In the genomic region with DNA sequence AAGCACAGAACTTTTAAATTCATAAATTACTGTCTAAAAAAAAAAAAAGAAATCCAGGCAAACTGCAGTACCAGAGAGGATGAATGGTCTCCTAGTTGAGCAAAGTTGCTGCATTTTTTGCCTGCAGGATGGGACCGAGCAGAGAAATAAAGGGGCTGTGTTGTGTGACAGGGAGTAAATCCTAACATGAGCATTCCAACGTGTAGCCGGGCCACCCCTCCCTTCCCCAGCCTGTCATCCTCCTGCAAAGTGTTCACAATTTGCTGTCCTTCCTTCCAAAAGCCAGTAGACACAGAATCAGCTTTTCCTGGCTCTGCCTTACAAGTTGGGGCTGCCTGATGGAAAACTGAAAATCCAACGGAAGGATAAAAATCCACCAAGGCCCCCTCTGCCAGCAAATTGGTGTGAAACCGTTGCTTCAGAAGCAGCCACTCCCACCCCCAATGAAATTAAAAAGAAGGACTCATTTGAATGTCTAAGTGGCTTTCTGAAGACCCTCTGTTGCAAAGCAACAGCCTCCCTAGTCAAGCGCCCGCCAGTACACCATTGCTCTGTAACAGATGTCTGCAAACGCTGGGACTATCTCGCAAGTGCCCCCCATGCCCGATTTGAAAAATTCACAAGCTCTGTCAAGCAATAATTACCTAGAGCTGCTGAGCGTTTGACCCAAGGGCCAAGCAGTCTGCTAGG, we compare ENCODE assay signal across 8 cellular contexts. TPM values are rescaled to one million over a fixed set of nuclear protein-coding genes. Genes with fewer than 3 reads are reported as not detected.
A peak's percentile ranks its signal among the peaks of the same experiment; 100 is the strongest.
DNase-seq lines count a peak whose midpoint lies in the region; ATAC-seq, FAIRE-seq and TF ChIP-seq lines count a peak whose summit lies in the region.

No MANE protein-coding gene starts in this region.

- peaks cover 8% of the 10 kb centered on the region for H3K4me1 Mint-ChIP-seq in Calu3 (ENCODE audit: low read depth, unreplicated experiment)
- peaks cover 12% of the 10 kb centered on the region for H3K4me1 Mint-ChIP-seq in osteocyte (ENCODE audit: unreplicated experiment)

- H3K27ac ChIP-seq in Peyer's patch = peak overlapping the region in 2 of 4 donors; percentile 42 to 50

- no peaks in the 10 kb centered on the region for H3K9me3 Mint-ChIP-seq in Calu3 (ENCODE audit: low read depth, unreplicated experiment)
- no peaks in the 10 kb centered on the region for H3K9me3 Mint-ChIP-seq in osteocyte (ENCODE audit: unreplicated experiment)

- H3K27ac Mint-ChIP-seq in Calu3 (ENCODE audit: unreplicated experiment) = no peak overlapping the region
- no peak overlapping the region for H3K27ac Mint-ChIP-seq in osteocyte (ENCODE audit: unreplicated experiment)

- H3K36me3 Mint-ChIP-seq in Calu3 (ENCODE audit: insufficient read depth, unreplicated experiment) (peaks cover 10% of the 10 kb centered on the region), osteocyte (ENCODE audit: unreplicated experiment) (no peaks in the 10 kb centered on the region)

- no peak for TF ChIP-seq CTCF in Calu3 (IDR thresholded peaks at IDR 0.05; ENCODE audit: unreplicated experiment)
- no peak for TF ChIP-seq CTCF in Peyer's patch (IDR thresholded peaks at IDR 0.05)
- no peak for TF ChIP-seq CTCF in osteocyte (IDR thresholded peaks at IDR 0.05)

- no peaks in the 10 kb centered on the region for H3K9me3 ChIP-seq in Peyer's patch

- FAIRE-seq in GM12892 (lab: Jason Lieb, UNC) = no peak

- CTCF ChIA-PET in Calu3 (lab: Charles Lee) = interaction anchor here (1.6 to 2.7 kb wide), 3 partner anchors 25 to 224 kb away, joined by 5 to 10 read pairs (median 7); no protein-coding TSS in a partner anchor

- intact Hi-C loops in Calu3 (cut with micrococcal nuclease; ENCODE audit: unreplicated experiment) = loop anchor here (5.0 kb wide), 1 partner anchor 63 kb away; no protein-coding TSS in a partner anchor

- H3K4me3 Mint-ChIP-seq in Calu3 (ENCODE audit: low read depth, unreplicated experiment) (peak overlapping the region; percentile 82), osteocyte (ENCODE audit: unreplicated experiment) (peak overlapping the region; percentile 62)

- ATAC-seq in HG03342 (IDR thresholded peaks at IDR 0.05; ENCODE audit: unreplicated experiment) = no peak

- peaks cover 0 to 15% (median 6%) of the 10 kb centered on the region in 4 donors for H3K4me1 ChIP-seq in Peyer's patch

- no peak for TF ChIP-seq POLR2A in Peyer's patch (IDR thresholded peaks at IDR 0.05)
- TF ChIP-seq POLR2A in GM12892 (IDR thresholded peaks at IDR 0.05; ENCODE audit: low read depth, low read length) = no peak

- BruUV-seq in Calu3 (replicated peaks; lab: Mats Ljungman, UMichigan) = no TSS peak

- H3K27me3 ChIP-seq in Peyer's patch = no peaks in the 10 kb centered on the region

- DNase-seq in Calu3 = no peak
- DNase-seq in Peyer's patch = no peak
- peak; percentile 47 for DNase-seq in foreskin melanocyte
- no peak for DNase-seq in osteocyte (ENCODE audit: extremely low spot score, unreplicated experiment)
- no peak for DNase-seq in GM12892 (ENCODE audit: insufficient read length)
- DNase-seq in putamen (ENCODE audit: low spot score) = no peak
- DNase-seq in H4 (ENCODE audit: low spot score) = no peak

- H3K27me3 Mint-ChIP-seq in Calu3 (ENCODE audit: unreplicated experiment) = peaks cover 11% of the 10 kb centered on the region
- H3K27me3 Mint-ChIP-seq in osteocyte (ENCODE audit: unreplicated experiment) = peaks cover 2% of the 10 kb centered on the region

- peak overlapping the region; percentile 23 to 59 (median 49) for H3K4me3 ChIP-seq in Peyer's patch

- no peaks in the 10 kb centered on the region for H3K36me3 ChIP-seq in Peyer's patch

RNA-seq across cellular contexts. Expression of a gene that starts 0.7 kb away (rescaled TPM):
- total RNA-seq in Calu3 (2022) (13.8 and 16.7 TPM in 2 replicates), Peyer's patch (10 to 100 TPM in 3 of 4 donors, 1 to 10 TPM in 1; 9.3 to 54.5 (median 27.9) TPM), osteocyte (0.52 and 1.3 TPM in 2 replicates)
- polyA plus RNA-seq in GM12892 (2012; ENCODE audit: missing spikeins) = 0.47 TPM
- 4.2 and 18.0 TPM in 2 replicates for total RNA-seq in H4 (2014; rRNA removed; shearing (Covaris generic))
